ENCODE assay signal across 1 cellular context in genomic region chr3:9947025-9947995, GRCh38.
TF ChIP-seq lines count a peak whose summit lies in the region.

No MANE protein-coding gene starts in this region.

TF ChIP-seq in HepG2, 621 proteins besides CTCF, POLR2A, EP300 and RAD21 (continued from another document and continues in another):
- TF ChIP-seq MTERF4 (CRISPR knock-in tag; IDR thresholded peaks at IDR 0.05), result peak; percentile 90
- peak; percentile 74 for TF ChIP-seq POLR2G (IDR thresholded peaks at IDR 0.05; ENCODE audit: low read depth, low read length)
- no peak for TF ChIP-seq ZNF644 (CRISPR knock-in tag; IDR thresholded peaks at IDR 0.05; ENCODE audit: low read depth)
- peak; percentile 16; the same call in 1 of the 2 replicates for TF ChIP-seq CBX5 (CRISPR knock-in tag; IDR thresholded peaks at IDR 0.05; ENCODE audit: borderline replicate concordance)
- TF ChIP-seq, protein P1, sequence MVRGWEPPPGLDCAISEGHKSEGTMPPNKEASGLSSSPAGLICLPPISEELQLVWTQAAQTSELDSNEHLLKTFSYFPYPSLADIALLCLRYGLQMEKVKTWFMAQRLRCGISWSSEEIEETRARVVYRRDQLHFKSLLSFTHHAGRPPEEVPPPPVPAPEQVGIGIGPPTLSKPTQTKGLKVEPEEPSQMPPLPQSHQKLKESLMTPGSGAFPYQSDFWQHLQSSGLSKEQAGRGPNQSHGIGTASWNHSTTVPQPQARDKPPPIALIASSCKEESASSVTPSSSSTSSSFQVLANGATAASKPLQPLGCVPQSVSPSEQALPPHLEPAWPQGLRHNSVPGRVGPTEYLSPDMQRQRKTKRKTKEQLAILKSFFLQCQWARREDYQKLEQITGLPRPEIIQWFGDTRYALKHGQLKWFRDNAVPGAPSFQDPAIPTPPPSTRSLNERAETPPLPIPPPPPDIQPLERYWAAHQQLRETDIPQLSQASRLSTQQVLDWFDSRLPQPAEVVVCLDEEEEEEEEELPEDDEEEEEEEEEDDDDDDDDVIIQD (CRISPR knock-in tag; IDR thresholded peaks at IDR 0.05; ENCODE audit: low read depth), result no peak
- peak; percentile 70 for TF ChIP-seq ZNF883 (CRISPR knock-in tag; IDR thresholded peaks at IDR 0.05; ENCODE audit: not compliant biosample characterization)
- no peak for TF ChIP-seq ZNF530 (CRISPR knock-in tag; IDR thresholded peaks at IDR 0.05; ENCODE audit: low read depth)
- TF ChIP-seq KDM4B (CRISPR knock-in tag; IDR thresholded peaks at IDR 0.05), result no peak
- TF ChIP-seq, protein P2, sequence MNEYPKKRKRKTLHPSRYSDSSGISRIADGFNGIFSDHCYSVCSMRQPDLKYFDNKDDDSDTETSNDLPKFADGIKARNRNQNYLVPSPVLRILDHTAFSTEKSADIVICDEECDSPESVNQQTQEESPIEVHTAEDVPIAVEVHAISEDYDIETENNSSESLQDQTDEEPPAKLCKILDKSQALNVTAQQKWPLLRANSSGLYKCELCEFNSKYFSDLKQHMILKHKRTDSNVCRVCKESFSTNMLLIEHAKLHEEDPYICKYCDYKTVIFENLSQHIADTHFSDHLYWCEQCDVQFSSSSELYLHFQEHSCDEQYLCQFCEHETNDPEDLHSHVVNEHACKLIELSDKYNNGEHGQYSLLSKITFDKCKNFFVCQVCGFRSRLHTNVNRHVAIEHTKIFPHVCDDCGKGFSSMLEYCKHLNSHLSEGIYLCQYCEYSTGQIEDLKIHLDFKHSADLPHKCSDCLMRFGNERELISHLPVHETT (CRISPR knock-in tag; conservative IDR thresholded peaks at IDR 0.05), result no peak
- peak; percentile 26; the same call in 1 of the 2 replicates for TF ChIP-seq KDM2A (CRISPR knock-in tag; IDR thresholded peaks at IDR 0.05; ENCODE audit: borderline replicate concordance, low read depth)
- TF ChIP-seq FOXK2 (IDR thresholded peaks at IDR 0.05), result no peak; the same call in 1 of the 2 replicates
- TF ChIP-seq DRAP1 (CRISPR knock-in tag; IDR thresholded peaks at IDR 0.05), result no peak
- no peak for TF ChIP-seq NFE2 (CRISPR knock-in tag; IDR thresholded peaks at IDR 0.05)
- TF ChIP-seq ATM (IDR thresholded peaks at IDR 0.05; ENCODE audit: borderline replicate concordance), result no peak
- no peak for TF ChIP-seq HHEX (CRISPR knock-in tag; IDR thresholded peaks at IDR 0.05)
- TF ChIP-seq, protein P3, sequence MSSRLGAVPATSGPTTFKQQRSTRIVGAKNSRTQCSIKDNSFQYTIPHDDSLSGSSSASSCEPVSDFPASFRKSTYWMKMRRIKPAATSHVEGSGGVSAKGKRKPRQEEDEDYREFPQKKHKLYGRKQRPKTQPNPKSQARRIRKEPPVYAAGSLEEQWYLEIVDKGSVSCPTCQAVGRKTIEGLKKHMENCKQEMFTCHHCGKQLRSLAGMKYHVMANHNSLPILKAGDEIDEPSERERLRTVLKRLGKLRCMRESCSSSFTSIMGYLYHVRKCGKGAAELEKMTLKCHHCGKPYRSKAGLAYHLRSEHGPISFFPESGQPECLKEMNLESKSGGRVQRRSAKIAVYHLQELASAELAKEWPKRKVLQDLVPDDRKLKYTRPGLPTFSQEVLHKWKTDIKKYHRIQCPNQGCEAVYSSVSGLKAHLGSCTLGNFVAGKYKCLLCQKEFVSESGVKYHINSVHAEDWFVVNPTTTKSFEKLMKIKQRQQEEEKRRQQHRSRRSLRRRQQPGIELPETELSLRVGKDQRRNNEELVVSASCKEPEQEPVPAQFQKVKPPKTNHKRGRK (CRISPR knock-in tag; IDR thresholded peaks at IDR 0.05), result no peak
- no peak; the same call in 1 of the 2 replicates for TF ChIP-seq ZZZ3 (CRISPR knock-in tag; IDR thresholded peaks at IDR 0.05; ENCODE audit: borderline replicate concordance)
- TF ChIP-seq ZSCAN9 (CRISPR knock-in tag; IDR thresholded peaks at IDR 0.05; ENCODE audit: borderline replicate concordance), result no peak
- TF ChIP-seq ARNTL (CRISPR knock-in tag; IDR thresholded peaks at IDR 0.05), result peak; percentile 66
- no peak for TF ChIP-seq ZC3H4 (CRISPR knock-in tag; IDR thresholded peaks at IDR 0.05; ENCODE audit: borderline replicate concordance)
- TF ChIP-seq, protein P4, sequence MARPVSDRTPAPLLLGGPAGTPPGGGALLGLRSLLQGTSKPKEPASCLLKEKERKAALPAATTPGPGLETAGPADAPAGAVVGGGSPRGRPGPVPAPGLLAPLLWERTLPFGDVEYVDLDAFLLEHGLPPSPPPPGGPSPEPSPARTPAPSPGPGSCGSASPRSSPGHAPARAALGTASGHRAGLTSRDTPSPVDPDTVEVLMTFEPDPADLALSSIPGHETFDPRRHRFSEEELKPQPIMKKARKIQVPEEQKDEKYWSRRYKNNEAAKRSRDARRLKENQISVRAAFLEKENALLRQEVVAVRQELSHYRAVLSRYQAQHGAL (CRISPR knock-in tag; IDR thresholded peaks at IDR 0.05; ENCODE audit: not compliant biosample characterization), result peak; percentile 69
- peak; percentile 80; the same call in 1 of the 2 replicates for TF ChIP-seq NCOA1 (CRISPR knock-in tag; IDR thresholded peaks at IDR 0.05)
- peak; percentile 88 for TF ChIP-seq ZNF33B (CRISPR knock-in tag; IDR thresholded peaks at IDR 0.05)
- TF ChIP-seq, protein P5, sequence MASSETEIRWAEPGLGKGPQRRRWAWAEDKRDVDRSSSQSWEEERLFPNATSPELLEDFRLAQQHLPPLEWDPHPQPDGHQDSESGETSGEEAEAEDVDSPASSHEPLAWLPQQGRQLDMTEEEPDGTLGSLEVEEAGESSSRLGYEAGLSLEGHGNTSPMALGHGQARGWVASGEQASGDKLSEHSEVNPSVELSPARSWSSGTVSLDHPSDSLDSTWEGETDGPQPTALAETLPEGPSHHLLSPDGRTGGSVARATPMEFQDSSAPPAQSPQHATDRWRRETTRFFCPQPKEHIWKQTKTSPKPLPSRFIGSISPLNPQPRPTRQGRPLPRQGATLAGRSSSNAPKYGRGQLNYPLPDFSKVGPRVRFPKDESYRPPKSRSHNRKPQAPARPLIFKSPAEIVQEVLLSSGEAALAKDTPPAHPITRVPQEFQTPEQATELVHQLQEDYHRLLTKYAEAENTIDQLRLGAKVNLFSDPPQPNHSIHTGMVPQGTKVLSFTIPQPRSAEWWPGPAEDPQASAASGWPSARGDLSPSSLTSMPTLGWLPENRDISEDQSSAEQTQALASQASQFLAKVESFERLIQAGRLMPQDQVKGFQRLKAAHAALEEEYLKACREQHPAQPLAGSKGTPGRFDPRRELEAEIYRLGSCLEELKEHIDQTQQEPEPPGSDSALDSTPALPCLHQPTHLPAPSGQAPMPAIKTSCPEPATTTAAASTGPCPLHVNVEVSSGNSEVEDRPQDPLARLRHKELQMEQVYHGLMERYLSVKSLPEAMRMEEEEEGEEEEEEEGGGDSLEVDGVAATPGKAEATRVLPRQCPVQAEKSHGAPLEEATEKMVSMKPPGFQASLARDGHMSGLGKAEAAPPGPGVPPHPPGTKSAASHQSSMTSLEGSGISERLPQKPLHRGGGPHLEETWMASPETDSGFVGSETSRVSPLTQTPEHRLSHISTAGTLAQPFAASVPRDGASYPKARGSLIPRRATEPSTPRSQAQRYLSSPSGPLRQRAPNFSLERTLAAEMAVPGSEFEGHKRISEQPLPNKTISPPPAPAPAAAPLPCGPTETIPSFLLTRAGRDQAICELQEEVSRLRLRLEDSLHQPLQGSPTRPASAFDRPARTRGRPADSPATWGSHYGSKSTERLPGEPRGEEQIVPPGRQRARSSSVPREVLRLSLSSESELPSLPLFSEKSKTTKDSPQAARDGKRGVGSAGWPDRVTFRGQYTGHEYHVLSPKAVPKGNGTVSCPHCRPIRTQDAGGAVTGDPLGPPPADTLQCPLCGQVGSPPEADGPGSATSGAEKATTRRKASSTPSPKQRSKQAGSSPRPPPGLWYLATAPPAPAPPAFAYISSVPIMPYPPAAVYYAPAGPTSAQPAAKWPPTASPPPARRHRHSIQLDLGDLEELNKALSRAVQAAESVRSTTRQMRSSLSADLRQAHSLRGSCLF (CRISPR knock-in tag; IDR thresholded peaks at IDR 0.05; ENCODE audit: borderline replicate concordance), result no peak
- no peak for TF ChIP-seq SP2 (CRISPR knock-in tag; IDR thresholded peaks at IDR 0.05)
- peak; percentile 45; the same call in 1 of the 2 replicates for TF ChIP-seq ZBTB3 (CRISPR knock-in tag; IDR thresholded peaks at IDR 0.05; ENCODE audit: borderline replicate concordance, low read depth)
- TF ChIP-seq ZNF263 (CRISPR knock-in tag; IDR thresholded peaks at IDR 0.05), result peak; percentile 60; the same call in 1 of the 2 replicates
- TF ChIP-seq SP140L (CRISPR knock-in tag; IDR thresholded peaks at IDR 0.05; ENCODE audit: borderline replicate concordance), result no peak
- TF ChIP-seq, protein P6, sequence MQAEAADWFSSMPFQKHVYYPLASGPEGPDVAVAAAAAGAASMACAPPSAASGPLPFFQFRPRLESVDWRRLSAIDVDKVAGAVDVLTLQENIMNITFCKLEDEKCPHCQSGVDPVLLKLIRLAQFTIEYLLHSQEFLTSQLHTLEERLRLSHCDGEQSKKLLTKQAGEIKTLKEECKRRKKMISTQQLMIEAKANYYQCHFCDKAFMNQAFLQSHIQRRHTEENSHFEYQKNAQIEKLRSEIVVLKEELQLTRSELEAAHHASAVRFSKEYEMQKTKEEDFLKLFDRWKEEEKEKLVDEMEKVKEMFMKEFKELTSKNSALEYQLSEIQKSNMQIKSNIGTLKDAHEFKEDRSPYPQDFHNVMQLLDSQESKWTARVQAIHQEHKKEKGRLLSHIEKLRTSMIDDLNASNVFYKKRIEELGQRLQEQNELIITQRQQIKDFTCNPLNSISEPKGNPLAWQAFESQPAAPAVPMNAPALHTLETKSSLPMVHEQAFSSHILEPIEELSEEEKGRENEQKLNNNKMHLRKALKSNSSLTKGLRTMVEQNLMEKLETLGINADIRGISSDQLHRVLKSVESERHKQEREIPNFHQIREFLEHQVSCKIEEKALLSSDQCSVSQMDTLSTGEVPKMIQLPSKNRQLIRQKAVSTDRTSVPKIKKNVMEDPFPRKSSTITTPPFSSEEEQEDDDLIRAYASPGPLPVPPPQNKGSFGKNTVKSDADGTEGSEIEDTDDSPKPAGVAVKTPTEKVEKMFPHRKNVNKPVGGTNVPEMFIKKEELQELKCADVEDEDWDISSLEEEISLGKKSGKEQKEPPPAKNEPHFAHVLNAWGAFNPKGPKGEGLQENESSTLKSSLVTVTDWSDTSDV (CRISPR knock-in tag; IDR thresholded peaks at IDR 0.05), result no peak; the same call in 1 of the 2 replicates
- TF ChIP-seq KDM5B (CRISPR knock-in tag; IDR thresholded peaks at IDR 0.05; ENCODE audit: borderline replicate concordance), result peak; percentile 86
- TF ChIP-seq MED13 (CRISPR knock-in tag; IDR thresholded peaks at IDR 0.05), result peak; percentile 81
- peak; percentile 68 for TF ChIP-seq ZNF605 (CRISPR knock-in tag; IDR thresholded peaks at IDR 0.05)
- TF ChIP-seq LRRFIP1 (CRISPR knock-in tag; conservative IDR thresholded peaks at IDR 0.05), result no peak
- no peak for TF ChIP-seq AGO1 (IDR thresholded peaks at IDR 0.05; ENCODE audit: low read depth, low read length, poor library complexity, severe bottlenecking)
- TF ChIP-seq SKIL (CRISPR knock-in tag; IDR thresholded peaks at IDR 0.05; ENCODE audit: borderline replicate concordance), result peak; percentile 21; the same call in 1 of the 2 replicates
- TF ChIP-seq MLX (CRISPR knock-in tag; IDR thresholded peaks at IDR 0.05), result peak; percentile 47; the same call in 1 of the 2 replicates
- TF ChIP-seq ZSCAN25 (CRISPR knock-in tag; IDR thresholded peaks at IDR 0.05), result 0 out of 2 replicates have a peak, but pooled peaks have one; percentile 83
- TF ChIP-seq ZNF20 (CRISPR knock-in tag; IDR thresholded peaks at IDR 0.05), result no peak
- peak; percentile 61 for TF ChIP-seq YY1 (IDR thresholded peaks at IDR 0.05; ENCODE audit: insufficient read depth, insufficient replicate concordance, low read depth, low read length)
- no peak; the same call in 1 of the 2 replicates for TF ChIP-seq ZNF354B (CRISPR knock-in tag; IDR thresholded peaks at IDR 0.05)
- no peak for TF ChIP-seq KAT2B (IDR thresholded peaks at IDR 0.05; ENCODE audit: borderline replicate concordance, low read depth, low read length)
